9 cellular contexts compared by ENCODE assay signal in the genomic region with DNA sequence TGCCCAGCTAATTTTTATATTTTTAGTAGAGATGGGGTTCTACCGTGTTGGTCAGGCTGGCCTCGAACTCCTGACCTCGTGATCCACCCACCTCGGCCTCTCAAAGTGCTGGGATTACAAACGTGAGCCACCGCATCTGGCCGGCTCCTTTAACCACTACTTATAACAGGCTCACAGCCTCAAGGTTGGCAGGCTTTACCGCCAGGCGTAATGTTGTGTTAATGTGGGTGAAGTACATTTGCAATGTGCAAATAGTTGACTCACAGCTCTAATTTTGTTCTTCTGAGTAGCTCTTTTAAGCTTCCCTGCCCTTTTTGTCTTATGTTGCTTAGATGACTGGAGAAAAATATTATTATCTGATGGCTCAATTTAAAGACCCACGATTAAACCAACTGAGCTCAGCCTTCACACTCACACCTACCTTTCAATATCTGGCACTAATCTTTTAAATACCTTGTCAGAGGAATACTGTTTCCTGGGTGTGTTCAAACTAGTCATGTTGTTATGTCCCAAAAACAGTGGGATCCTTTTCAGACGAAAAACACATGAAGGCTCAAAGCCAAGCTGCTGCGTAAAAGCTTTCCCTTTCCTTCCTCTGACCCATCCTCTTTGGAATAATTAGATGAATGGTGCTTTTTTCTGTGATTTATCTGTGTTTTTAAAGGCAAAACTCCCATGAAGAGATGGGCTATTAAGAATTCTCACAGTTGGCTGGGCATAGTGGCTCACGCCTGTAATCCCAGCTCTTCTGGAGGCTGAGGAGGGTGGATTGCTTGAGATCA. TPM values are rescaled to one million over a fixed set of nuclear protein-coding genes. Genes with fewer than 3 reads are reported as not detected.
DNase-seq lines count a peak whose midpoint lies in the region; TF ChIP-seq lines count a peak whose summit lies in the region.
"Had no signal": no experiment of that assay in that cellular context is flagged by ENCODE, and none has a peak within 500 bp of the region (broad histone marks: within the 10 kb centered on the region; RNA-seq: fewer than 3 reads in every experiment).

No MANE protein-coding gene starts in this region.

- 61% methylated on average over 13 of the region's 13 CpGs for WGBS in SK-N-SH (ENCODE audit: low lambda C conversion rate)

- H3F3A ChIP-seq in SK-N-SH (replicated peaks; ENCODE audit: insufficient read depth): no peaks in the 10 kb centered on the region

- TF ChIP-seq CTCF in cardiac fibroblast (IDR thresholded peaks at IDR 0.05; ENCODE audit: low read depth, low read length) (no peak), SK-N-SH (IDR thresholded peaks at IDR 0.05) (no peak)

- H3K4me1 ChIP-seq in SK-N-SH (ENCODE audit: control insufficient read depth in 1 of 2, insufficient read depth in 2 of 2, low read depth in 1 of 2, low read length in 1 of 2): no peaks in the 10 kb centered on the region
- H3K4me1 ChIP-seq: BE2C had no signal

- no peaks in the 10 kb centered on the region for H4K20me1 ChIP-seq in SK-N-SH (ENCODE audit: insufficient read depth)

- H3K9ac ChIP-seq in SK-N-SH: no peak overlapping the region

- H3K79me2 ChIP-seq in SK-N-SH (ENCODE audit: insufficient read depth): no peaks in the 10 kb centered on the region

- no peak for TF ChIP-seq EP300 in SK-N-SH (IDR thresholded peaks at IDR 0.05; ENCODE audit: borderline replicate concordance in 1 of 2, low read depth in 1 of 2, low read length in 1 of 2)

- H3K9me2 ChIP-seq in SK-N-SH: no peaks in the 10 kb centered on the region

- H3K27me3 ChIP-seq in SK-N-SH (ENCODE audit: insufficient read depth): no peaks in the 10 kb centered on the region

- no peak overlapping the region for H3K27ac ChIP-seq in SK-N-SH (ENCODE audit: low read depth in 2 of 2, low read length in 1 of 2)

- no peak for TF ChIP-seq RAD21 in SK-N-SH (IDR thresholded peaks at IDR 0.05; ENCODE audit: low read length)

- peak; percentile 66 for DNase-seq in A172 (ENCODE audit: low spot score)
- peak; percentile 17 for DNase-seq in MV-4-11 (lab: John Stamatoyannopoulos, UW)
- DNase-seq in cardiac fibroblast (ENCODE audit: low read depth in 2 of 2): peak; percentile 71 to 93
- DNase-seq in kidney glomerular epithelial cell (lab: John Stamatoyannopoulos, UW): peak; percentile 17
- no peak for DNase-seq in pons (ENCODE audit: low spot score)
- no peak for DNase-seq in SK-N-SH
- no peak for DNase-seq in iPS-NIHi11 (ENCODE audit: low spot score)
- no peak for DNase-seq in amniotic stem cell (lab: John Stamatoyannopoulos, UW)
- DNase-seq: BE2C had no signal

- CTCF ChIA-PET in SK-N-SH (lab: Yijun Ruan, JAX): interaction anchor here (1.7 kb wide), 1 partner anchor 15 kb away, joined by 5 read pairs; no protein-coding TSS in a partner anchor

- H2AFZ ChIP-seq in SK-N-SH (ENCODE audit: low read depth): no peak overlapping the region

- no peaks in the 10 kb centered on the region for H3K36me3 ChIP-seq in SK-N-SH (replicated peaks in 1 of 2; ENCODE audit: control insufficient read depth in 1 of 2, insufficient read depth in 2 of 2, low read length in 1 of 2)
- H3K36me3 ChIP-seq: BE2C had no signal

- POLR2A ChIA-PET in SK-N-SH (lab: Yijun Ruan, JAX): no interaction called here

- H3K9me3 ChIP-seq in SK-N-SH: no peaks in the 10 kb centered on the region
- H3K9me3 ChIP-seq: BE2C had no signal

- H3K4me3 ChIP-seq in cardiac fibroblast (replicated peaks in 1 of 2; ENCODE audit: low read depth in 2 of 2, low read length in 2 of 2) (no peak overlapping the region), SK-N-SH (ENCODE audit: low read depth in 2 of 2, low read length in 1 of 2) (no peak overlapping the region)

- H3K4me2 ChIP-seq in SK-N-SH: no peak overlapping the region

TF ChIP-seq in SK-N-SH, 30 proteins besides CTCF, POLR2A, EP300 and RAD21:
- TF ChIP-seq NRF1 (IDR thresholded peaks at IDR 0.05; ENCODE audit: low read depth, low read length) (no peak), FOXM1 (IDR thresholded peaks at IDR 0.05; ENCODE audit: low read depth) (no peak), REST (IDR thresholded peaks at IDR 0.05; ENCODE audit: low read depth, low read length) (no peak), SIN3A (IDR thresholded peaks at IDR 0.05; ENCODE audit: borderline replicate concordance, low read depth, low read length) (no peak), JUND (IDR thresholded peaks at IDR 0.05) (no peak), CHD2 (IDR thresholded peaks at IDR 0.05; ENCODE audit: low read length, partially characterized antibody) (no peak), EZH2phosphoT487 (IDR thresholded peaks at IDR 0.05; ENCODE audit: borderline replicate concordance, low read depth) (no peak), TCF12 (IDR thresholded peaks at IDR 0.05) (no peak), RFX5 (IDR thresholded peaks at IDR 0.05; ENCODE audit: low read length) (no peak), MXI1 (IDR thresholded peaks at IDR 0.05; ENCODE audit: low read depth, low read length) (no peak), GATA2 (CRISPR knock-in tag; IDR thresholded peaks at IDR 0.05) (no peak), MEF2A (IDR thresholded peaks at IDR 0.05; ENCODE audit: borderline replicate concordance, low read depth) (no peak), ELF1 (IDR thresholded peaks at IDR 0.05) (no peak), NFIC (IDR thresholded peaks at IDR 0.05; ENCODE audit: borderline replicate concordance) (no peak), GABPA (IDR thresholded peaks at IDR 0.05; ENCODE audit: low read depth) (no peak)
- TF ChIP-seq, protein P1, sequence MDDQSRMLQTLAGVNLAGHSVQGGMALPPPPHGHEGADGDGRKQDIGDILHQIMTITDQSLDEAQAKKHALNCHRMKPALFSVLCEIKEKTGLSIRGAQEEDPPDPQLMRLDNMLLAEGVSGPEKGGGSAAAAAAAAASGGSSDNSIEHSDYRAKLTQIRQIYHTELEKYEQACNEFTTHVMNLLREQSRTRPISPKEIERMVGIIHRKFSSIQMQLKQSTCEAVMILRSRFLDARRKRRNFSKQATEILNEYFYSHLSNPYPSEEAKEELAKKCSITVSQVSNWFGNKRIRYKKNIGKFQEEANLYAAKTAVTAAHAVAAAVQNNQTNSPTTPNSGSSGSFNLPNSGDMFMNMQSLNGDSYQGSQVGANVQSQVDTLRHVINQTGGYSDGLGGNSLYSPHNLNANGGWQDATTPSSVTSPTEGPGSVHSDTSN (IDR thresholded peaks at IDR 0.05): no peak
- TF ChIP-seq, protein P2, sequence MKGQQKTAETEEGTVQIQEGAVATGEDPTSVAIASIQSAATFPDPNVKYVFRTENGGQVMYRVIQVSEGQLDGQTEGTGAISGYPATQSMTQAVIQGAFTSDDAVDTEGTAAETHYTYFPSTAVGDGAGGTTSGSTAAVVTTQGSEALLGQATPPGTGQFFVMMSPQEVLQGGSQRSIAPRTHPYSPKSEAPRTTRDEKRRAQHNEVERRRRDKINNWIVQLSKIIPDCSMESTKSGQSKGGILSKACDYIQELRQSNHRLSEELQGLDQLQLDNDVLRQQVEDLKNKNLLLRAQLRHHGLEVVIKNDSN (IDR thresholded peaks at IDR 0.05; ENCODE audit: borderline replicate concordance, low read depth): no peak
- TF ChIP-seq, protein P3, sequence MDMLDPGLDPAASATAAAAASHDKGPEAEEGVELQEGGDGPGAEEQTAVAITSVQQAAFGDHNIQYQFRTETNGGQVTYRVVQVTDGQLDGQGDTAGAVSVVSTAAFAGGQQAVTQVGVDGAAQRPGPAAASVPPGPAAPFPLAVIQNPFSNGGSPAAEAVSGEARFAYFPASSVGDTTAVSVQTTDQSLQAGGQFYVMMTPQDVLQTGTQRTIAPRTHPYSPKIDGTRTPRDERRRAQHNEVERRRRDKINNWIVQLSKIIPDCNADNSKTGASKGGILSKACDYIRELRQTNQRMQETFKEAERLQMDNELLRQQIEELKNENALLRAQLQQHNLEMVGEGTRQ (IDR thresholded peaks at IDR 0.05; ENCODE audit: borderline replicate concordance, low read depth, low read length): no peak

RNA-seq across cellular contexts. Expression of gene USP44, which starts 57.2 kb away (rescaled TPM):
- not detected in 2 replicates for total RNA-seq in A172 (2014; rRNA removed; shearing (Covaris generic))
- 0.07 and 0.18 TPM in 2 replicates for polyA plus RNA-seq in SK-N-SH (2012; rRNA removed)
- 0.18 and 0.39 TPM in 2 replicates for polyA plus RNA-seq in SK-N-SH (2012; cell fraction: cytosol; rRNA removed)
- 0.21 and 0.22 TPM in 2 replicates for polyA plus RNA-seq in SK-N-SH (2012; cell fraction: nucleus; rRNA removed)

Comparison
In these comparisons a context has a peak if more than half of its experiments do, and no peak if none do; other contexts are left out.
1. DNase-seq: peak in A172 (single experiment), MV-4-11 (single experiment), cardiac fibroblast (2 of 2) and kidney glomerular epithelial cell (single experiment); none in pons (single experiment), SK-N-SH (single experiment), iPS-NIHi11 (single experiment) and amniotic stem cell (single experiment).